Comparison of ENCODE assay signal across 17 cellular contexts in the genomic region with DNA sequence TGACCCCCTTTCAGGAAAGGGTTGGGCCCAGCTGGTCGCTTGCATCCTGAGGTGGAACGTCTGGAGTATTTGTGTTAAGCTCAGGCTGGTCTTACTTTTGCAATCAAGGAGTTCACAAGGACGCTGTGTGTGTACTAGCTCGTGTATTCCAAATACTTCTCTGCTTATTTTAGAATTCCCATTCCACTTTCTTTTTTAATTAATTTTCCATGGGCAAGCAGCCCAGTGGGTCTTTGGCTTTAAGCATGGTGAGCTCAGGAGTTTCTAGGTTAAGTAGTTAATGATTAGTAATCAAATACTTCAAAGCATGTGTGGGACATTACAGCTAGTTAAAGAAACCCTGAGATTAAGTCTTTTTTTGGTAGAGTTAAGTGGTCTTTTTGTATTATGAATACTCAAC.
DNase-seq lines count a peak whose midpoint lies in the region; ATAC-seq, FAIRE-seq and TF ChIP-seq lines count a peak whose summit lies in the region.
"Had no signal": no experiment of that assay in that cellular context is flagged by ENCODE, and none has a peak within 500 bp of the region (broad histone marks: within the 10 kb centered on the region; RNA-seq: fewer than 3 reads in every experiment).

No MANE protein-coding gene starts in this region.

- H2AFZ ChIP-seq in HepG2 (ENCODE audit: low read length), result no peak overlapping the region

- no peak overlapping the region for H3K27ac Mint-ChIP-seq in naive thymus-derived CD4-positive, alpha-beta T cell
- H3K27ac Mint-ChIP-seq: CD4-positive, CD25-positive, alpha-beta regulatory T cell had no signal

- WGBS in right lobe of liver (ENCODE audit: insufficient coverage, low coverage, low lambda C conversion rate, missing lambda C conversion rate), result 32% methylated on average over 4 of the region's 4 CpGs
- WGBS in HepG2 (ENCODE audit: low lambda C conversion rate), result 21% methylated on average over 4 of the region's 4 CpGs
- 24 to 33% methylated on average over 4 of the region's 4 CpGs for WGBS in pancreas, 2 donors

- TF ChIP-seq POLR2A in right lobe of liver (IDR thresholded peaks at IDR 0.05) (no peak), HepG2 (IDR thresholded peaks at IDR 0.05; ENCODE audit: insufficient read depth in 1 of 2, low read depth in 2 of 2, low read length in 2 of 2) (no peak)

- no peak overlapping the region for H3K9ac ChIP-seq in HepG2 (ENCODE audit: insufficient read depth, low read depth, low read length)
- H3K9ac ChIP-seq: BLaER1 treated with 17β-estradiol and CSF1 and Interleukin-3, amounts not matched to agents 10 nM and 100 nM had no signal

- peaks cover 0 to 9% (median 0%) of the 10 kb centered on the region in 7 donors for H3K4me1 Mint-ChIP-seq in naive thymus-derived CD4-positive, alpha-beta T cell

- H3K27me3 Mint-ChIP-seq in naive thymus-derived CD4-positive, alpha-beta T cell, result peaks cover 0 to 15% (median 8%) of the 10 kb centered on the region in 5 donors

- H3K9me3 ChIP-seq in right lobe of liver (no peaks in the 10 kb centered on the region), HepG2 (ENCODE audit: low read length) (no peaks in the 10 kb centered on the region), pancreas (no peaks in the 10 kb centered on the region)
- H3K9me3 ChIP-seq in naive thymus-derived CD4-positive, alpha-beta T cell (ENCODE audit: control insufficient read depth in 2 of 3, low read length in 3 of 3), result no peaks in the 10 kb centered on the region
- H3K9me3 ChIP-seq: BLaER1 treated with 17β-estradiol and CSF1 and Interleukin-3, amounts not matched to agents 10 nM and 100 nM; HAP-1 had no signal

- no peak overlapping the region for H3K4me3 Mint-ChIP-seq in naive thymus-derived CD4-positive, alpha-beta T cell
- H3K4me3 Mint-ChIP-seq: CD4-positive, CD25-positive, alpha-beta regulatory T cell had no signal

- no peaks in the 10 kb centered on the region for H4K20me1 ChIP-seq in HepG2 (ENCODE audit: insufficient read depth, low read length)
- H4K20me1 ChIP-seq: BLaER1 treated with 17β-estradiol and CSF1 and Interleukin-3, amounts not matched to agents 10 nM and 100 nM had no signal

- intact Hi-C loops in right lobe of liver (cut with DNase I), result no loop called here
- intact Hi-C loops in HepG2 (cut with micrococcal nuclease; ENCODE audit: unreplicated experiment), result no loop called here
- intact Hi-C loops in pancreas (cut with DNase I), result no loop called here
- intact Hi-C loops in naive thymus-derived CD4-positive, alpha-beta T cell (cut with micrococcal nuclease), result no loop called here

- FAIRE-seq in HepG2 (lab: Jason Lieb, UNC) (no peak), pancreas (lab: Jason Lieb, UNC) (no peak)
- FAIRE-seq: GM12878, GM19239, H1 had no signal

- TF ChIP-seq EP300 in HepG2 (IDR thresholded peaks at IDR 0.05; ENCODE audit: low read depth in 2 of 2, low read length in 2 of 2) (no peak), HepG2 (CRISPR knock-in tag; IDR thresholded peaks at IDR 0.05; ENCODE audit: borderline replicate concordance) (no peak)

- in situ Hi-C loops in HepG2 (cut with HindIII; ENCODE audit: extremely low pct_ligation_motif_present, low pct_unique_long_range_greater_than_20kb), result no loop called here

- peaks cover 0 to 13% (median 0%) of the 10 kb centered on the region in 4 donors for H3K4me1 ChIP-seq in right lobe of liver
- H3K4me1 ChIP-seq in HepG2 (ENCODE audit: insufficient read depth, low read length), result peaks cover 11% of the 10 kb centered on the region
- H3K4me1 ChIP-seq in pancreas, result peaks cover 0 to 3% (median 0%) of the 10 kb centered on the region in 3 donors
- H3K4me1 ChIP-seq in naive thymus-derived CD4-positive, alpha-beta T cell (ENCODE audit: control insufficient read depth in 2 of 2, insufficient read depth in 2 of 2, low read length in 2 of 2), result no peaks in the 10 kb centered on the region
- H3K4me1 ChIP-seq: HAP-1 had no signal

- POLR2A ChIA-PET in HepG2 (lab: Yijun Ruan, JAX), result no interaction called here
- POLR2A ChIA-PET in naive thymus-derived CD4-positive, alpha-beta T cell (lab: Charles Lee), result no interaction called here

- H3K27ac ChIP-seq in right lobe of liver (no peak overlapping the region), HepG2 (ENCODE audit: extremely low read length, insufficient read depth, low read length) (no peak overlapping the region), pancreas (no peak overlapping the region)
- H3K27ac ChIP-seq in naive thymus-derived CD4-positive, alpha-beta T cell (ENCODE audit: low read depth, low read length), result no peak overlapping the region
- H3K27ac ChIP-seq: BLaER1 treated with 17β-estradiol and CSF1 and Interleukin-3, amounts not matched to agents 10 nM and 100 nM had no signal

- TF ChIP-seq CTCF in right lobe of liver (IDR thresholded peaks at IDR 0.05), result no peak
- no peak for TF ChIP-seq CTCF in HepG2 (CRISPR knock-in tag; IDR thresholded peaks at IDR 0.05)
- no peak for TF ChIP-seq CTCF in pancreas (IDR thresholded peaks at IDR 0.05)

- ATAC-seq in right lobe of liver (peak in 3 of 4 donors; percentile 46 to 51 (median 51)), HepG2 (no peak), pancreas (peak; percentile 18 to 69 (median 60)), GM18519 (IDR thresholded peaks at IDR 0.05; ENCODE audit: low FRiP score, unreplicated experiment) (no peak), GM19324 (IDR thresholded peaks at IDR 0.05; ENCODE audit: low FRiP score, unreplicated experiment) (no peak)
- no peak for ATAC-seq in naive thymus-derived CD4-positive, alpha-beta T cell
- ATAC-seq: GM12878 had no signal

- H3K36me3 Mint-ChIP-seq in naive thymus-derived CD4-positive, alpha-beta T cell, result no peaks in the 10 kb centered on the region
- H3K36me3 Mint-ChIP-seq: CD4-positive, CD25-positive, alpha-beta regulatory T cell had no signal

- no peak for DNase-seq in right lobe of liver
- DNase-seq in HepG2 (ENCODE audit: low spot score), result no peak
- peak; percentile 40 for DNase-seq in left kidney (ENCODE audit: low read depth, low spot score)
- DNase-seq in pancreas, result no peak
- DNase-seq in NK-92 (lab: John Stamatoyannopoulos, UW; ENCODE audit: unreplicated experiment), result no peak
- no peak for DNase-seq in naive thymus-derived CD4-positive, alpha-beta T cell
- DNase-seq: ACHN; Calu3; CD4-positive, CD25-positive, alpha-beta regulatory T cell; DMS79 had no signal

- no peaks in the 10 kb centered on the region for H3K27me3 ChIP-seq in right lobe of liver
- peaks cover 1 to 11% of the 10 kb centered on the region in 2 experiments; a peak in 2 of 5 replicates for H3K27me3 ChIP-seq in HepG2 (ENCODE audit: control insufficient read depth in 1 of 2, insufficient read depth in 2 of 2, low read length in 2 of 2)
- H3K27me3 ChIP-seq in pancreas, result no peaks in the 10 kb centered on the region
- H3K27me3 ChIP-seq in naive thymus-derived CD4-positive, alpha-beta T cell (ENCODE audit: control insufficient read depth in 2 of 2, insufficient read depth in 2 of 2, low read length in 2 of 2), result no peaks in the 10 kb centered on the region
- H3K27me3 ChIP-seq: BLaER1 treated with 17β-estradiol and CSF1 and Interleukin-3, amounts not matched to agents 10 nM and 100 nM had no signal

- H3K4me3 ChIP-seq in right lobe of liver (no peak overlapping the region), HepG2 (replicated peaks in 1 of 3; ENCODE audit: insufficient read depth in 1 of 3, low read depth in 2 of 3, low read length in 3 of 3) (no peak overlapping the region), pancreas (no peak overlapping the region)
- H3K4me3 ChIP-seq in naive thymus-derived CD4-positive, alpha-beta T cell (ENCODE audit: low read length), result no peak overlapping the region
- H3K4me3 ChIP-seq: BLaER1 treated with 17β-estradiol and CSF1 and Interleukin-3, amounts not matched to agents 10 nM and 100 nM; GM12878; HAP-1 had no signal

- H3K36me3 ChIP-seq in right lobe of liver (no peaks in the 10 kb centered on the region), HepG2 (replicated peaks in 1 of 2; ENCODE audit: control insufficient read depth in 1 of 2, insufficient read depth in 2 of 2, low read length in 2 of 2) (no peaks in the 10 kb centered on the region), pancreas (no peaks in the 10 kb centered on the region)
- H3K36me3 ChIP-seq in naive thymus-derived CD4-positive, alpha-beta T cell (ENCODE audit: control insufficient read depth in 2 of 3, insufficient read depth in 3 of 3, low read length in 3 of 3), result no peaks in the 10 kb centered on the region
- H3K36me3 ChIP-seq: BLaER1 treated with 17β-estradiol and CSF1 and Interleukin-3, amounts not matched to agents 10 nM and 100 nM; HAP-1 had no signal

- TF ChIP-seq RAD21 in HepG2 (CRISPR knock-in tag; IDR thresholded peaks at IDR 0.05), result no peak

- no TSS peak for BruUV-seq in HepG2 (replicated peaks; lab: Mats Ljungman, UMichigan)

- H3K4me2 ChIP-seq in HepG2 (ENCODE audit: low read depth, low read length), result no peak overlapping the region
- H3K4me2 ChIP-seq: BLaER1 treated with 17β-estradiol and CSF1 and Interleukin-3, amounts not matched to agents 10 nM and 100 nM had no signal

- CTCF ChIA-PET in HepG2 (lab: Yijun Ruan, JAX; ENCODE audit: low intra/inter-chr PET ratio, low total read pairs), result no interaction called here
- CTCF ChIA-PET in naive thymus-derived CD4-positive, alpha-beta T cell (lab: Charles Lee), result no interaction called here

- no peaks in the 10 kb centered on the region for H3K79me2 ChIP-seq in HepG2 (ENCODE audit: insufficient read depth, low read length)

- H3K9me3 Mint-ChIP-seq in naive thymus-derived CD4-positive, alpha-beta T cell, result no peaks in the 10 kb centered on the region
- H3K9me3 Mint-ChIP-seq: CD4-positive, CD25-positive, alpha-beta regulatory T cell had no signal

TF ChIP-seq in HepG2, 621 proteins besides CTCF, POLR2A, EP300 and RAD21:
- no peak for TF ChIP-seq TCF7 (IDR thresholded peaks at IDR 0.05; ENCODE audit: low read depth)
- TF ChIP-seq ZNF496 (CRISPR knock-in tag; IDR thresholded peaks at IDR 0.05; ENCODE audit: insufficient replicate concordance), result no peak
- TF ChIP-seq SCMH1 (CRISPR knock-in tag; IDR thresholded peaks at IDR 0.05; ENCODE audit: borderline replicate concordance), result no peak

Comparison
In these comparisons a context has a peak if more than half of its experiments do, and no peak if none do; other contexts are left out.
1. ATAC-seq: peak in right lobe of liver (3 of 4) and pancreas (4 of 4); none in HepG2 (single experiment), GM18519 (single experiment), GM19324 (single experiment) and naive thymus-derived CD4-positive, alpha-beta T cell (single experiment).